Comparison of ENCODE assay signal across 19 cellular contexts in the genomic region with DNA sequence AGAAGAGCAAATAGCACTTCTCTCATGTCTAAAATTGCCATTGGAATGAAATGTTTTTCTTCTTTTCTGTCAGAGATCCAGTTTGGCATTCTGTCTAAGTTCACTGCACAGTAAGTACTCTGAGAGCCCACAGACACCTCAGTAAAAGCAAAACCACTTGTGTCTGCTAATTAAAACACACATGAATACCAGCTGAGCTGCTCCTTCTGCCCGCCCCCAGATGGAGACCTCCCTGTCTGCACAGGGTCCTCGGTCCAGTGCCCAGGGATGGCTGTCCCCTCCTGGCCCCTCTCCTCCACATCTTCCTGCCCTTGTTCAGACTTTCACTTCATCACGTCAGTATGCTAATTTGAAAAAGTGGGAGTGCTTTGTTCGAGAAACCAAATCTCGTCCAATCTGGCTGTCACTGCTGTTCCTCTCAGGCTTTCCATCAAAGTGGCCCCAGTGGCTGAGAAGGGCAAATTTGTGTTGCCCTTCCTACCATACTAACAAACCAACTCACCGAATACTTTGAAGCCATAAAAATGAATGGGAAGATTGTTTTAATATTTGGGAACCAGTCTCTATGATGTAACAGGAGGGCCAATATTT. TPM values are rescaled to one million over a fixed set of nuclear protein-coding genes. Genes with fewer than 3 reads are reported as not detected.
DNase-seq lines count a peak whose midpoint lies in the region; ATAC-seq and TF ChIP-seq lines count a peak whose summit lies in the region.
"Had no signal": no experiment of that assay in that cellular context is flagged by ENCODE, and none has a peak within 500 bp of the region (broad histone marks: within the 10 kb centered on the region; RNA-seq: fewer than 3 reads in every experiment).

No MANE protein-coding gene starts in this region.

- TF ChIP-seq CTCF in brain (conservative IDR thresholded peaks at IDR 0.05) = no peak
- no peak for TF ChIP-seq CTCF in smooth muscle cell (IDR thresholded peaks at IDR 0.05; ENCODE audit: borderline replicate concordance, insufficient read depth, poor library complexity, severe bottlenecking)

- no peak for ATAC-seq in SK-N-SH treated with all-trans-retinoic acid at 6 μM for 48 hours
- no peak for ATAC-seq in HG02973 (IDR thresholded peaks at IDR 0.05; ENCODE audit: unreplicated experiment)
- ATAC-seq: body of pancreas, gastrocnemius medialis had no signal

- no peaks in the 10 kb centered on the region for H3K27me3 Mint-ChIP-seq in brain
- H3K27me3 Mint-ChIP-seq: naive B cell had no signal

- H3K9ac ChIP-seq in smooth muscle cell (ENCODE audit: low read depth) = no peak overlapping the region
- H3K9ac ChIP-seq: SK-N-SH had no signal

- peak overlapping the region; percentile 67 for H3K4me2 ChIP-seq in smooth muscle cell
- H3K4me2 ChIP-seq: SK-N-SH had no signal

- no peaks in the 10 kb centered on the region for H3K9me3 ChIP-seq in smooth muscle cell (replicated peaks; ENCODE audit: low read depth)
- H3K9me3 ChIP-seq: body of pancreas, gastrocnemius medialis, HAP-1, SK-N-SH had no signal

- no peaks in the 10 kb centered on the region for H3K9me3 Mint-ChIP-seq in brain
- H3K9me3 Mint-ChIP-seq: CD8-positive, alpha-beta memory T cell; endodermal cell; naive B cell had no signal

- H3K4me1 ChIP-seq in smooth muscle cell (ENCODE audit: low read depth) = peaks cover 43% of the 10 kb centered on the region
- H3K4me1 ChIP-seq: body of pancreas, gastrocnemius medialis had no signal

- no peaks in the 10 kb centered on the region for H3K79me2 ChIP-seq in smooth muscle cell (ENCODE audit: low read depth)

- no peaks in the 10 kb centered on the region for H3K36me3 Mint-ChIP-seq in brain
- H3K36me3 Mint-ChIP-seq: CD8-positive, alpha-beta memory T cell had no signal

- peak overlapping the region; percentile 22 for H3K27ac ChIP-seq in smooth muscle cell (ENCODE audit: low read depth)
- H3K27ac ChIP-seq: body of pancreas, gastrocnemius medialis had no signal

- H3K27me3 ChIP-seq in smooth muscle cell (ENCODE audit: low read depth) = no peaks in the 10 kb centered on the region
- H3K27me3 ChIP-seq: body of pancreas, gastrocnemius medialis had no signal

- DNase-seq in NCI-H2171 treated with DMSO at 0.1 percent for 48 hours (lab: John Stamatoyannopoulos, UW) (peak; percentile 7), NCI-H2171 (lab: John Stamatoyannopoulos, UW) (no peak), kidney glomerular epithelial cell (lab: John Stamatoyannopoulos, UW) (peak; percentile 63), smooth muscle cell (lab: John Stamatoyannopoulos, UW; ENCODE audit: unreplicated experiment) (no peak), cerebellar cortex (ENCODE audit: low spot score) (no peak)
- DNase-seq: activated effector memory CD4-positive, alpha-beta T cell treated with anti-CD3 and anti-CD28 coated beads, Interleukin-2, amount 50 U/mL, for 16 hours; body of pancreas; CD8-positive, alpha-beta memory T cell; endodermal cell; gastrocnemius medialis; naive B cell; NCI-H2029 treated with DMSO at 0.1 percent for 48 hours; NCI-H82; SK-N-SH had no signal

- H3K36me3 ChIP-seq in smooth muscle cell (ENCODE audit: low read depth) = no peaks in the 10 kb centered on the region
- H3K36me3 ChIP-seq: gastrocnemius medialis, HAP-1 had no signal

- H3K4me1 Mint-ChIP-seq in brain = peaks cover 70% of the 10 kb centered on the region

- peak overlapping the region in 4 of 5 experiments; percentile 11 to 78 (median 40) for H3K27ac Mint-ChIP-seq in brain
- H3K27ac Mint-ChIP-seq: CD8-positive, alpha-beta memory T cell; endodermal cell had no signal

- H3K4me3 Mint-ChIP-seq in brain = peak overlapping the region in 2 of 5 experiments; percentile 1 to 75
- H3K4me3 Mint-ChIP-seq: CD8-positive, alpha-beta memory T cell; endodermal cell; naive B cell had no signal

- WGBS in smooth muscle cell (ENCODE audit: low lambda C conversion rate) = 64% methylated on average over 6 of the region's 6 CpGs

- H2AFZ ChIP-seq in smooth muscle cell (ENCODE audit: low read depth) = peak overlapping the region; percentile 71

- H3F3A ChIP-seq in smooth muscle cell (ENCODE audit: low read depth) = peaks cover 14% of the 10 kb centered on the region

- no peak overlapping the region for H3K4me3 ChIP-seq in smooth muscle cell
- H3K4me3 ChIP-seq: body of pancreas, gastrocnemius medialis, HAP-1 had no signal

- no peaks in the 10 kb centered on the region for H4K20me1 ChIP-seq in smooth muscle cell (ENCODE audit: low read depth)

TF ChIP-seq in SK-N-SH treated with all-trans-retinoic acid at 6 μM for 48 hours, 23 proteins besides CTCF, POLR2A, EP300 and RAD21:
- TF ChIP-seq, protein P1, sequence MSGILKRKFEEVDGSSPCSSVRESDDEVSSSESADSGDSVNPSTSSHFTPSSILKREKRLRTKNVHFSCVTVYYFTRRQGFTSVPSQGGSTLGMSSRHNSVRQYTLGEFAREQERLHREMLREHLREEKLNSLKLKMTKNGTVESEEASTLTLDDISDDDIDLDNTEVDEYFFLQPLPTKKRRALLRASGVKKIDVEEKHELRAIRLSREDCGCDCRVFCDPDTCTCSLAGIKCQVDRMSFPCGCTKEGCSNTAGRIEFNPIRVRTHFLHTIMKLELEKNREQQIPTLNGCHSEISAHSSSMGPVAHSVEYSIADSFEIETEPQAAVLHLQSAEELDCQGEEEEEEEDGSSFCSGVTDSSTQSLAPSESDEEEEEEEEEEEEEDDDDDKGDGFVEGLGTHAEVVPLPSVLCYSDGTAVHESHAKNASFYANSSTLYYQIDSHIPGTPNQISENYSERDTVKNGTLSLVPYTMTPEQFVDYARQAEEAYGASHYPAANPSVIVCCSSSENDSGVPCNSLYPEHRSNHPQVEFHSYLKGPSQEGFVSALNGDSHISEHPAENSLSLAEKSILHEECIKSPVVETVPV (CRISPR knock-in tag; IDR thresholded peaks at IDR 0.05) = no peak
- TF ChIP-seq BACH2 (CRISPR knock-in tag; IDR thresholded peaks at IDR 0.05; ENCODE audit: borderline replicate concordance) = no peak
- TF ChIP-seq, protein P2, sequence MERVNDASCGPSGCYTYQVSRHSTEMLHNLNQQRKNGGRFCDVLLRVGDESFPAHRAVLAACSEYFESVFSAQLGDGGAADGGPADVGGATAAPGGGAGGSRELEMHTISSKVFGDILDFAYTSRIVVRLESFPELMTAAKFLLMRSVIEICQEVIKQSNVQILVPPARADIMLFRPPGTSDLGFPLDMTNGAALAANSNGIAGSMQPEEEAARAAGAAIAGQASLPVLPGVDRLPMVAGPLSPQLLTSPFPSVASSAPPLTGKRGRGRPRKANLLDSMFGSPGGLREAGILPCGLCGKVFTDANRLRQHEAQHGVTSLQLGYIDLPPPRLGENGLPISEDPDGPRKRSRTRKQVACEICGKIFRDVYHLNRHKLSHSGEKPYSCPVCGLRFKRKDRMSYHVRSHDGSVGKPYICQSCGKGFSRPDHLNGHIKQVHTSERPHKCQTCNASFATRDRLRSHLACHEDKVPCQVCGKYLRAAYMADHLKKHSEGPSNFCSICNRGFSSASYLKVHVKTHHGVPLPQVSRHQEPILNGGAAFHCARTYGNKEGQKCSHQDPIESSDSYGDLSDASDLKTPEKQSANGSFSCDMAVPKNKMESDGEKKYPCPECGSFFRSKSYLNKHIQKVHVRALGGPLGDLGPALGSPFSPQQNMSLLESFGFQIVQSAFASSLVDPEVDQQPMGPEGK (CRISPR knock-in tag; IDR thresholded peaks at IDR 0.05; ENCODE audit: borderline replicate concordance) = no peak

RNA-seq across cellular contexts. Expression of gene LIX1, which starts 43.5 kb away (rescaled TPM):
- polyA plus RNA-seq in brain (ENCODE audit: insufficient read depth, low read depth, low replicate concordance) (3.0 TPM), smooth muscle cell (11.8 and 20.1 TPM in 2 replicates)
- total RNA-seq in smooth muscle cell = 21.8 and 27.4 TPM in 2 replicates
- total RNA-seq: A172; CD8-positive, alpha-beta memory T cell; gastrocnemius medialis had no signal
- polyA plus RNA-seq: CD8-positive, alpha-beta memory T cell; SK-N-SH had no signal

Comparison
In these comparisons a context has a peak if more than half of its experiments do, and no peak if none do; other contexts are left out.
1. DNase-seq: peak in NCI-H2171 treated with DMSO at 0.1 percent for 48 hours (single experiment) and kidney glomerular epithelial cell (single experiment); none in NCI-H2171 (single experiment), smooth muscle cell (single experiment) and cerebellar cortex (single experiment).